Comparison of ENCODE assay signal across 2 cellular contexts in genomic region chr2:23626701-23627181, GRCh38.
A peak's percentile ranks its signal among the peaks of the same experiment; 100 is the strongest.
TF ChIP-seq lines count a peak whose summit lies in the region.

No MANE protein-coding gene starts in this region.

TF ChIP-seq in HEK293, 187 proteins besides CTCF, POLR2A, EP300 and RAD21:
- TF ChIP-seq ZSCAN5A (tag by site-specific recombination; IDR thresholded peaks at IDR 0.05): no peak
- peak; percentile 56 for TF ChIP-seq ZIC2 (tag by site-specific recombination; IDR thresholded peaks at IDR 0.05)

TF ChIP-seq in H1, 55 proteins besides CTCF, POLR2A, EP300 and RAD21:
- TF ChIP-seq SP2 (IDR thresholded peaks at IDR 0.05; ENCODE audit: low read length) (no peak), NANOG (IDR thresholded peaks at IDR 0.05; ENCODE audit: insufficient read depth, low read depth, low read length, poor library complexity, severe bottlenecking) (no peak), MAFK (IDR thresholded peaks at IDR 0.05; ENCODE audit: low read depth, low read length) (no peak), CTBP2 (IDR thresholded peaks at IDR 0.05; ENCODE audit: borderline replicate concordance, insufficient read depth, insufficient read length, low read length) (no peak), EGR1 (IDR thresholded peaks at IDR 0.05; ENCODE audit: borderline replicate concordance, low read depth, low read length) (no peak), CBX8 (IDR thresholded peaks at IDR 0.05; ENCODE audit: borderline replicate concordance, low read depth, low read length) (no peak), CHD7 (IDR thresholded peaks at IDR 0.05; ENCODE audit: insufficient replicate concordance, low read length) (no peak), BACH1 (IDR thresholded peaks at IDR 0.05; ENCODE audit: low read length) (no peak), SIX5 (IDR thresholded peaks at IDR 0.05; ENCODE audit: low read depth, low read length) (no peak), E2F6 (IDR thresholded peaks at IDR 0.05) (no peak)
TF ChIP-seq in H1: peak in this region for 0.
